8 cellular contexts compared by ENCODE assay signal in genomic region chr3:111547645-111548044, GRCh38. TPM values are rescaled to one million over a fixed set of nuclear protein-coding genes. Genes with fewer than 3 reads are reported as not detected.
DNase-seq lines count a peak whose midpoint lies in the region; ATAC-seq and TF ChIP-seq lines count a peak whose summit lies in the region.

No MANE protein-coding gene starts in this region.

- H3K36me3 Mint-ChIP-seq in activated B cell treated with CpG ODN at 0.5 μM for 24 hours (ENCODE audit: low read depth) (peaks cover 3% of the 10 kb centered on the region), endodermal cell (ENCODE audit: low read depth) (no peaks in the 10 kb centered on the region), glutamatergic neuron (ENCODE audit: unreplicated experiment) (no peaks in the 10 kb centered on the region), endothelial cell (ENCODE audit: low read depth, unreplicated experiment) (no peaks in the 10 kb centered on the region)

- 96 to 100% methylated on average over 3 to 4 of the region's 4 CpGs for WGBS in endodermal cell (ENCODE audit: insufficient coverage in 1 of 2, insufficient read length in 1 of 2), 2 experiments

- POLR2A ChIA-PET in activated B cell treated with CpG ODN at 0.5 μM for 24 hours (lab: Charles Lee) = interaction anchor here (1.0 to 2.3 kb wide), 5 partner anchors 9 to 431 kb away, joined by 3 to 7 read pairs (median 5); partner anchors contain the start of genes ABHD10 and ZBED2

- no peak overlapping the region for H3K9ac ChIP-seq in endodermal cell (ENCODE audit: extremely low read depth, low read length, poor library complexity, severe bottlenecking)

- intact Hi-C loops in activated B cell treated with CpG ODN at 0.5 μM for 24 hours (cut with micrococcal nuclease) (loop anchor here (2.0 to 5.0 kb wide), 2 partner anchors 47 to 120 kb away; partner anchors contain the start of gene ZBED2), left cardiac atrium (cut with DNase I) (no loop called here)

- no peaks in the 10 kb centered on the region for H3K36me3 ChIP-seq in endodermal cell (ENCODE audit: control insufficient read depth, insufficient read depth, low read length)

- DNase-seq in activated B cell treated with CpG ODN at 0.5 μM for 24 hours (no peak), endodermal cell (no peak), glutamatergic neuron (no peak), left cardiac atrium (no peak), endothelial cell (ENCODE audit: low spot score) (no peak)

- ATAC-seq in GM19328 (IDR thresholded peaks at IDR 0.05; ENCODE audit: unreplicated experiment) = peak; percentile 77
- ATAC-seq in HG03159 (IDR thresholded peaks at IDR 0.05; ENCODE audit: unreplicated experiment) = peak; percentile 87
- peak; percentile 68 for ATAC-seq in activated B cell treated with CpG ODN at 0.5 μM for 24 hours (ENCODE audit: low read depth)
- no peak for ATAC-seq in left cardiac atrium

- H3K4me3 Mint-ChIP-seq in activated B cell treated with CpG ODN at 0.5 μM for 24 hours (no peak overlapping the region), endodermal cell (no peak overlapping the region), glutamatergic neuron (ENCODE audit: unreplicated experiment) (no peak overlapping the region), endothelial cell (ENCODE audit: unreplicated experiment) (no peak overlapping the region)

- no peaks in the 10 kb centered on the region for H3K27me3 ChIP-seq in endodermal cell (ENCODE audit: control insufficient read depth, insufficient read depth, low read length, poor library complexity, severe bottlenecking)

- no peaks in the 10 kb centered on the region for H3K9me3 ChIP-seq in endodermal cell (ENCODE audit: control insufficient read depth, low read length)

- H3K27ac ChIP-seq in 22Rv1 (peak overlapping the region; percentile 39), endodermal cell (ENCODE audit: low read depth, low read length) (no peak overlapping the region)

- no peaks in the 10 kb centered on the region for H3K9me3 Mint-ChIP-seq in activated B cell treated with CpG ODN at 0.5 μM for 24 hours
- no peaks in the 10 kb centered on the region for H3K9me3 Mint-ChIP-seq in endodermal cell
- no peaks in the 10 kb centered on the region for H3K9me3 Mint-ChIP-seq in glutamatergic neuron (ENCODE audit: unreplicated experiment)
- H3K9me3 Mint-ChIP-seq in endothelial cell (ENCODE audit: unreplicated experiment) = no peaks in the 10 kb centered on the region

- no peak for TF ChIP-seq CTCF in 22Rv1 (IDR thresholded peaks at IDR 0.05)
- TF ChIP-seq CTCF in activated B cell treated with CpG ODN at 0.5 μM for 24 hours (IDR thresholded peaks at IDR 0.05) = no peak
- no peak for TF ChIP-seq CTCF in endodermal cell (conservative IDR thresholded peaks at IDR 0.05)
- no peak for TF ChIP-seq CTCF in glutamatergic neuron (IDR thresholded peaks at IDR 0.05; ENCODE audit: partially characterized antibody, unreplicated experiment)
- TF ChIP-seq CTCF in endothelial cell (IDR thresholded peaks at IDR 0.05; ENCODE audit: unreplicated experiment) = no peak

- peaks cover 12% of the 10 kb centered on the region for H3K4me1 Mint-ChIP-seq in activated B cell treated with CpG ODN at 0.5 μM for 24 hours
- peaks cover 5% of the 10 kb centered on the region for H3K4me1 Mint-ChIP-seq in endodermal cell
- H3K4me1 Mint-ChIP-seq in glutamatergic neuron (ENCODE audit: low read depth, unreplicated experiment) = peaks cover 2% of the 10 kb centered on the region
- H3K4me1 Mint-ChIP-seq in endothelial cell (ENCODE audit: unreplicated experiment) = peaks cover 4% of the 10 kb centered on the region

- no peak overlapping the region for H3K27ac Mint-ChIP-seq in activated B cell treated with CpG ODN at 0.5 μM for 24 hours
- H3K27ac Mint-ChIP-seq in endodermal cell = no peak overlapping the region
- no peak overlapping the region for H3K27ac Mint-ChIP-seq in glutamatergic neuron (ENCODE audit: unreplicated experiment)
- no peak overlapping the region for H3K27ac Mint-ChIP-seq in endothelial cell (ENCODE audit: unreplicated experiment)

- H3K27me3 Mint-ChIP-seq in activated B cell treated with CpG ODN at 0.5 μM for 24 hours (no peaks in the 10 kb centered on the region), endodermal cell (ENCODE audit: insufficient read depth) (no peaks in the 10 kb centered on the region), glutamatergic neuron (ENCODE audit: unreplicated experiment) (no peaks in the 10 kb centered on the region), endothelial cell (ENCODE audit: unreplicated experiment) (no peaks in the 10 kb centered on the region)

- H3K4me3 ChIP-seq in endodermal cell (ENCODE audit: low read length) = no peak overlapping the region

- no peaks in the 10 kb centered on the region for H3K4me1 ChIP-seq in endodermal cell (ENCODE audit: control insufficient read depth, insufficient read depth, low read length)

- CTCF ChIA-PET in activated B cell treated with CpG ODN at 0.5 μM for 24 hours (lab: Charles Lee) = interaction anchor here (0.8 to 1.1 kb wide), 2 partner anchors 8 to 9 kb away, joined by 3 to 4 read pairs; no protein-coding TSS in a partner anchor

RNA-seq across cellular contexts. Expression of gene CD96, which starts 5.6 kb away (rescaled TPM):
- total RNA-seq in activated B cell treated with CpG ODN at 0.5 μM for 24 hours (32.4 and 34.3 TPM in 2 replicates), endodermal cell (not detected), glutamatergic neuron (ENCODE audit: unreplicated experiment) (not detected), left cardiac atrium (1 to 10 TPM; 1.6 to 2.9 TPM), endothelial cell (ENCODE audit: unreplicated experiment) (not detected)
- polyA plus RNA-seq in endodermal cell (2013, experiment 1 of 2) = 0.39 TPM
- not detected for polyA plus RNA-seq in endodermal cell (2013, experiment 2 of 2)

RNA-seq across cellular contexts. Expression of gene ZBED2, which starts 47.5 kb away (rescaled TPM):
- total RNA-seq in activated B cell treated with CpG ODN at 0.5 μM for 24 hours (4.6 and 5.3 TPM in 2 replicates), endodermal cell (not detected), glutamatergic neuron (ENCODE audit: unreplicated experiment) (not detected), left cardiac atrium (not detected), endothelial cell (ENCODE audit: unreplicated experiment) (not detected)
- polyA plus RNA-seq in endodermal cell (2013, experiment 1 of 2) = not detected
- polyA plus RNA-seq in endodermal cell (2013, experiment 2 of 2) = not detected

Comparison
In these comparisons a context has a peak if more than half of its experiments do, and no peak if none do; other contexts are left out.
1. ATAC-seq: peak in GM19328 (single experiment), HG03159 (single experiment) and activated B cell treated with CpG ODN at 0.5 μM for 24 hours (single experiment); none in left cardiac atrium (0 of 2).